ENCODE assay signal across 17 cellular contexts in the genomic region with DNA sequence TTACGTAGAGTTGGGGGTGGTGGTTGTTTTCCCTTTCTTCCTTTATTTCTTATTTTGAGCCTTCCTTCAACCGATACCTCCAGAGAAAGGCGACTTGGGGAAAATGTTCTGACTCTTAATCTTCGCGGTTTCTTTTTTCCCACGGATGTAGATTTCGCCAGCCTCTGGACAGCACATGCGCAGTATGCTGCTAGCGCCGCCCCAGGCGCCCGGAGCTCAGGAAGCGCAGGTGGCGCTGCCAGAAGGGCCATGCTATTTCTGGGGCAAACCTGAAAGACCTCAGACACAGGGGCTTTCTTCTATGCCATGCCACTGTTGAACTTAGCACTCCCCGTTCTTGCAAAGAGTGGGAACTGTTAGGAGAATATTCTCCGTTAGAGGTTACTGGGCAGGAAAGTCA.
"Had no signal": no experiment of that assay in that cellular context is flagged by ENCODE, and none has a peak within 500 bp of the region (broad histone marks: within the 10 kb centered on the region; RNA-seq: fewer than 3 reads in every experiment).

No MANE protein-coding gene starts in this region.

- DNase-seq: activated CD4-positive, alpha-beta T cell treated with anti-CD3 and anti-CD28 coated beads for 36 hours; activated CD8-positive, alpha-beta memory T cell treated with anti-CD3 and anti-CD28 coated beads, Interleukin-2, amount 50 U/mL, for 4 hours; activated CD8-positive, alpha-beta T cell treated with anti-CD3 and anti-CD28 coated beads, Interleukin-2, amount 10 ng/mL, durations not matched to agents 7 days and 5 days; activated gamma-delta T cell treated with Interleukin-2 at 50 U/mL for 16 hours; activated T-cell treated with anti-CD3 and anti-CD28 coated beads, Interleukin-2, amount 50 U/mL, for 48 hours; amniotic stem cell; dermis blood vessel endothelial cell; gastrocnemius medialis; heart left ventricle; lower lobe of right lung; naive B cell; ovary had no signal

- H3K36me3 ChIP-seq: gastrocnemius medialis, heart left ventricle, lower lobe of right lung, ovary, tibial nerve had no signal

- H3K4me1 ChIP-seq: gastrocnemius medialis, lower lobe of right lung, tibial nerve had no signal

- H3K36me3 Mint-ChIP-seq: activated naive CD8-positive, alpha-beta T cell; naive B cell had no signal

- H3K4me1 Mint-ChIP-seq: activated CD4-positive, alpha-beta T cell treated with anti-CD3 and anti-CD28 coated beads for 36 hours; naive B cell had no signal

- H3K27ac Mint-ChIP-seq: activated CD4-positive, alpha-beta T cell treated with anti-CD3 and anti-CD28 coated beads for 36 hours; activated CD8-positive, alpha-beta T cell treated with anti-CD3 and anti-CD28 coated beads, Interleukin-2, amount 10 ng/mL, durations not matched to agents 7 days and 5 days; activated naive CD8-positive, alpha-beta T cell; brain; naive B cell had no signal

- H3K27ac ChIP-seq: gastrocnemius medialis, heart left ventricle, lower lobe of right lung, ovary, tibial nerve, VCaP had no signal

- H3K9me3 ChIP-seq: gastrocnemius medialis, heart left ventricle, lower lobe of right lung, ovary had no signal

- H3K4me3 Mint-ChIP-seq: activated CD4-positive, alpha-beta T cell treated with anti-CD3 and anti-CD28 coated beads for 36 hours; activated CD8-positive, alpha-beta T cell treated with anti-CD3 and anti-CD28 coated beads, Interleukin-2, amount 10 ng/mL, durations not matched to agents 7 days and 5 days; activated naive CD8-positive, alpha-beta T cell; brain; naive B cell had no signal

- H3K4me3 ChIP-seq: gastrocnemius medialis, heart left ventricle, lower lobe of right lung, ovary, tibial nerve had no signal

- H3K27me3 ChIP-seq: gastrocnemius medialis, heart left ventricle, ovary, tibial nerve had no signal

- ATAC-seq: activated CD4-positive, alpha-beta T cell treated with anti-CD3 and anti-CD28 coated beads for 36 hours; activated CD8-positive, alpha-beta T cell treated with anti-CD3 and anti-CD28 coated beads, Interleukin-2, amount 10 ng/mL, durations not matched to agents 7 days and 5 days; gastrocnemius medialis; heart left ventricle; lower lobe of right lung; sciatic nerve had no signal
